In the genomic region with DNA sequence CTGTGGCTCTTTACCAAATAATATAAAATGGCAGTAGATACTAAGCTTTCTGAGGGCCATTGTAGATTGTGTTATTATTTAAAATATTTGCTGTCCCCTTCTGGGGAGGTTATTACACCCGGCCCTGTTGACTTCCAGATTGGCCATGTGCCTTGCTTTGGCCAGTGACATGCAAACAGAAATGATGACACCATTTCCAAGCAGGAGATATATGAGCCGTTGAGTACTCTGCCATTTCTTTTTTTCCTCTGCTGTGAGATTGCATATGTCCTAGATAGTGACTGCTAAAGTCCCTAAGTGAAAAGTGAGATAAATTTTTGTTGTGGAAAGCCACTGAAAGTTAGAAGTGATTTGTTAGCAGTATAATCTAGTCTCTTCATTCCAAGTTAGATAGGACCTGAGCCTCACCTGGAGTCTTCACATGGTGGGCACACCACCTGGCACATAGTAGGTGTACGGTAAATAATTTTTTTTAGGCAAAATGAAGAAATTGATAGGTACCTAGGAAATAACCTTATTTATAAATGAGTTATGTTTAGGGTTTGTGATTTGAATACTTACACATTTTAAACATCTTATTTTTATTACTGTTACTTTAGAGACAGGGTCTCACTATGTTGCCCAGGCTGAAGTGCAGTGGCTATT, we compare ENCODE assay signal across 41 cellular contexts.
"Had no signal": no experiment of that assay in that cellular context is flagged by ENCODE, and none has a peak within 500 bp of the region (broad histone marks: within the 10 kb centered on the region; RNA-seq: fewer than 3 reads in every experiment).

No MANE protein-coding gene starts in this region.

- H3K27ac ChIP-seq: PC-9, RWPE1, VCaP had no signal

- H2AFZ ChIP-seq: PC-9 had no signal

- H3K27me3 Mint-ChIP-seq: activated CD4-positive, alpha-beta memory T cell treated with anti-CD3 and anti-CD28 coated beads for 36 hours; activated naive CD4-positive, alpha-beta T cell treated with anti-CD3 and anti-CD28 coated beads, Interleukin-2, amount 50 U/mL, for 24 hours; brain; T-cell had no signal

- DNase-seq: activated B cell treated with CpG ODN at 0.5 μM for 24 hours; activated CD4-positive, alpha-beta memory T cell treated with anti-CD3 and anti-CD28 coated beads for 36 hours; activated CD4-positive, alpha-beta T cell treated with anti-CD3 and anti-CD28 coated beads for 4 hours; activated CD4-positive, alpha-beta T cell treated with anti-CD3 and anti-CD28 coated beads, Interleukin-2, amount 50 U/mL, for 1 hour; activated CD4-positive, CD25-positive, alpha-beta regulatory T cell treated with anti-CD3 and anti-CD28 coated beads, Interleukin-2, amount 50 U/mL, for 72 hours; activated CD8-positive, alpha-beta memory T cell treated with anti-CD3 and anti-CD28 coated beads, Interleukin-2, amount 50 U/mL, for 4 hours; activated gamma-delta T cell; activated naive CD4-positive, alpha-beta T cell treated with Interleukin-2 at 50 U/mL for 16 hours; activated T-cell treated with anti-CD3 and anti-CD28 coated beads for 4 hours; activated T-cell treated with anti-CD3 and anti-CD28 coated beads, Interleukin-2, amount 50 U/mL, for 72 hours; amygdala; central memory CD4-positive, alpha-beta T cell; Kasumi-1; KG1; MM.1S; MV-4-11; NCI-H1092 treated with DMSO at 0.1 percent for 48 hours; NCI-H1417; NCI-H146; NCI-H187; NCI-H2029 treated with DMSO at 0.1 percent for 48 hours; NCI-H2107; NCI-H2171; NCI-H510A; NCI-H526; NCI-H748 treated with DMSO at 0.1 percent for 48 hours; PC-9; SIG-M5; T-cell; T-helper 2 cell; T-helper 9 cell had no signal

- H3K27ac Mint-ChIP-seq: activated B cell treated with CpG ODN at 0.5 μM for 24 hours; activated CD4-positive, alpha-beta memory T cell treated with anti-CD3 and anti-CD28 coated beads for 36 hours; activated naive CD4-positive, alpha-beta T cell treated with anti-CD3 and anti-CD28 coated beads, Interleukin-2, amount 50 U/mL, for 24 hours; activated T-cell treated with anti-CD3 and anti-CD28 coated beads, Interleukin-2, amount 50 U/mL, for 72 hours; activated T-helper 2 cell treated with anti-CD3 and anti-CD28 coated beads, Interferon-gamma antibody, Interleukin-2, Interleukin-4, amounts not matched to agents 10 μg/mL and 5 μg/mL and 100 μg/mL, durations not matched to agents 14 hours and 24 hours and 36 hours; brain had no signal

- H3K4me2 ChIP-seq: PC-9 had no signal

- H3K9me3 Mint-ChIP-seq: activated B cell treated with CpG ODN at 0.5 μM for 24 hours; activated CD4-positive, alpha-beta memory T cell treated with anti-CD3 and anti-CD28 coated beads for 36 hours; activated naive CD4-positive, alpha-beta T cell treated with anti-CD3 and anti-CD28 coated beads, Interleukin-2, amount 50 U/mL, for 24 hours; activated T-helper 2 cell treated with anti-CD3 and anti-CD28 coated beads, Interferon-gamma antibody, Interleukin-2, Interleukin-4, amounts not matched to agents 10 μg/mL and 5 μg/mL and 100 μg/mL, durations not matched to agents 14 hours and 24 hours and 36 hours; brain had no signal

- ATAC-seq: activated T-cell treated with anti-CD3 and anti-CD28 coated beads, Interleukin-2, amount 50 U/mL, for 72 hours; Right ventricle myocardium inferior; SK-N-SH treated with all-trans-retinoic acid at 6 μM for 48 hours; T-cell had no signal

- FAIRE-seq: bronchial epithelial cell, colon, RCC 7860 had no signal

- H3K4me3 ChIP-seq: PC-9 had no signal

- H3K36me3 Mint-ChIP-seq: brain had no signal

- H3K4me3 Mint-ChIP-seq: activated B cell treated with CpG ODN at 0.5 μM for 24 hours; activated CD4-positive, alpha-beta memory T cell treated with anti-CD3 and anti-CD28 coated beads for 36 hours; activated T-cell treated with anti-CD3 and anti-CD28 coated beads, Interleukin-2, amount 50 U/mL, for 72 hours; brain; T-cell had no signal

- H3K4me1 Mint-ChIP-seq: activated B cell treated with CpG ODN at 0.5 μM for 24 hours had no signal
